In the genomic region with DNA sequence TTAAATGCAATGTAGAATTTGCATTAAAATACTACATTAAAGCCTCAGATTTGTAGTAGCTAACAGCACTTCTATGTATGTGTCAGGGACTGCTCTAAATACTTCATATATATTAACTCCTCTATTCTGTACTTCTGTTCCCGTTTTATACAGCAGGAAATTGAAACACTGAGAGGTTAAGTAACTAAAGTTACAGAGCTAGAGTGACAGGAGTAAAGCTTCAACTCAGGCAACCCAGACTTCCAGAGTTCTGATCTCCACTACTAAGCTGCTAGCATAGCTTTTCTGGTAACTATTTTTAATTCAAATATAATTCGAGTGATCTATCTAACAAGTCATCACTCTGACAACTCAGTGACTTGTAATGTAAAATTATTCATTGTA, we compare ENCODE assay signal across 7 cellular contexts. TPM values are rescaled to one million over a fixed set of nuclear protein-coding genes. Genes with fewer than 3 reads are reported as not detected.
DNase-seq lines count a peak whose midpoint lies in the region; ATAC-seq and TF ChIP-seq lines count a peak whose summit lies in the region.

No MANE protein-coding gene starts in this region.

- H3K27me3 Mint-ChIP-seq in naive thymus-derived CD8-positive, alpha-beta T cell, result no peaks in the 10 kb centered on the region

- H3K4me1 Mint-ChIP-seq in naive thymus-derived CD8-positive, alpha-beta T cell, result peaks cover 17 to 34% (median 30%) of the 10 kb centered on the region in 4 donors

- H3K9me3 Mint-ChIP-seq in naive thymus-derived CD8-positive, alpha-beta T cell, result no peaks in the 10 kb centered on the region

- POLR2A ChIA-PET in naive thymus-derived CD8-positive, alpha-beta T cell (lab: Charles Lee), result no interaction called here

- peak; percentile 6 for ATAC-seq in GM19035 (IDR thresholded peaks at IDR 0.05; ENCODE audit: unreplicated experiment)
- ATAC-seq in naive thymus-derived CD8-positive, alpha-beta T cell, result no peak
- ATAC-seq in HG02571 (IDR thresholded peaks at IDR 0.05; ENCODE audit: unreplicated experiment), result no peak

- intact Hi-C loops in colonic mucosa (cut with DNase I), result no loop called here

- DNase-seq in MG63 (no peak), colonic mucosa (no peak), ureter (ENCODE audit: low spot score) (no peak)
- peak in 1 of 10 donors; percentile 2 for DNase-seq in naive thymus-derived CD8-positive, alpha-beta T cell
- no peak for DNase-seq in activated effector memory CD4-positive, alpha-beta T cell treated with Interleukin-2 at 50 U/mL for 16 hours

- H3K4me3 Mint-ChIP-seq in naive thymus-derived CD8-positive, alpha-beta T cell, result peak overlapping the region; percentile 90 to 99 (median 94)

- H3K9ac ChIP-seq in colonic mucosa (ENCODE audit: low read depth in 2 of 2, low read length in 2 of 2), result peak overlapping the region in 1 of 2 donors; percentile 41

- H3K4me1 ChIP-seq in colonic mucosa, result peaks cover 2% of the 10 kb centered on the region

- H3K36me3 ChIP-seq in MG63 (peaks cover 1% of the 10 kb centered on the region), colonic mucosa (no peaks in the 10 kb centered on the region)

- H3K4me3 ChIP-seq in MG63 (peak overlapping the region; percentile 75), colonic mucosa (peak overlapping the region; percentile 48)

- peaks cover 0 to under 1% (median 0%) of the 10 kb centered on the region in 3 donors for H3K36me3 Mint-ChIP-seq in naive thymus-derived CD8-positive, alpha-beta T cell

- peak overlapping the region in 7 of 10 donors; percentile 67 to 95 (median 91) for H3K27ac Mint-ChIP-seq in naive thymus-derived CD8-positive, alpha-beta T cell

- TF ChIP-seq CTCF in colonic mucosa (IDR thresholded peaks at IDR 0.05), result no peak

- H3K27me3 ChIP-seq in MG63 (no peaks in the 10 kb centered on the region), colonic mucosa (no peaks in the 10 kb centered on the region)

- H3K27ac ChIP-seq in colonic mucosa, result peak overlapping the region; percentile 38

- H3K9me3 ChIP-seq in MG63 (no peaks in the 10 kb centered on the region), colonic mucosa (no peaks in the 10 kb centered on the region)

RNA-seq across cellular contexts. Expression of a gene that starts 0.6 kb away (rescaled TPM):
- total RNA-seq in MG63 (2014; rRNA removed; shearing (Covaris generic); ENCODE audit: low replicate concordance), result 28.9 and 41.8 TPM in 2 replicates
- total RNA-seq in colonic mucosa (10 to 100 TPM; 36.0 to 36.8 TPM), ureter (40.4 TPM)
- total RNA-seq in naive thymus-derived CD8-positive, alpha-beta T cell, result 10 to 100 TPM; 44.4 to 47.9 TPM
- polyA plus RNA-seq in naive thymus-derived CD8-positive, alpha-beta T cell, result 10 to 100 TPM; 16.6 to 23.7 (median 16.6) TPM
